In genomic region chr17:46259845-46260661, GRCh38 we compare ENCODE assay signal across 8 cellular contexts. TPM values are rescaled to one million over a fixed set of nuclear protein-coding genes. Genes with fewer than 3 reads are reported as not detected.
A peak's percentile ranks its signal among the peaks of the same experiment; 100 is the strongest.
DNase-seq lines count a peak whose midpoint lies in the region; ATAC-seq and TF ChIP-seq lines count a peak whose summit lies in the region.
"Not testable (repeated sequence)": the region's sequence is repeated elsewhere in the genome, so short reads cannot be mapped to it uniquely, and the experiment has no call there.

No MANE protein-coding gene starts in this region.

- not testable (repeated sequence) for H3K79me2 ChIP-seq in GM23338 (replicated peaks; ENCODE audit: insufficient read depth); smooth muscle cell (ENCODE audit: low read depth)

- H4K20me1 ChIP-seq in BLaER1; GM23338 (replicated peaks; ENCODE audit: insufficient read depth); smooth muscle cell (ENCODE audit: low read depth): not testable (repeated sequence)

- not testable (repeated sequence) for H3K27ac ChIP-seq in BLaER1; GM23338 (ENCODE audit: low read depth); cardiac muscle cell; smooth muscle cell (ENCODE audit: low read depth)

- not testable (repeated sequence) for H3K36me3 ChIP-seq in BLaER1; GM23338 (ENCODE audit: insufficient read depth); cardiac muscle cell; smooth muscle cell (ENCODE audit: low read depth)

- DNase-seq in GM23338 (ENCODE audit: low spot score) (peak; percentile 90), NCI-H510A treated with DMSO at 0.1 percent for 48 hours (lab: John Stamatoyannopoulos, UW) (peak; percentile 25), cardiac muscle cell (ENCODE audit: low read depth in 1 of 2, low spot score in 1 of 2) (peak; percentile 35 to 71), mesothelial cell of epicardium (ENCODE audit: low spot score in 2 of 2, unreplicated experiment in 2 of 2) (peak in 1 of 2 experiments; percentile 54)
- not testable (repeated sequence) for DNase-seq in activated CD4-positive, alpha-beta T cell treated with anti-CD3 and anti-CD28 coated beads, Interleukin-2, amount 10 ng/mL, durations not matched to agents 7 days and 5 days; central memory CD8-positive, alpha-beta T cell (ENCODE audit: low spot score in 2 of 2); smooth muscle cell (lab: John Stamatoyannopoulos, UW; ENCODE audit: unreplicated experiment)

- POLR2A ChIA-PET in activated CD4-positive, alpha-beta T cell treated with anti-CD3 and anti-CD28 coated beads, Interleukin-2, amount 10 ng/mL, durations not matched to agents 7 days and 5 days (lab: Charles Lee) = not testable (repeated sequence)

- not testable (repeated sequence) for H3K9me3 ChIP-seq in BLaER1; cardiac muscle cell (ENCODE audit: low read depth); smooth muscle cell (replicated peaks; ENCODE audit: low read depth)

- H3K9me3 Mint-ChIP-seq in GM23338; activated CD4-positive, alpha-beta T cell treated with anti-CD3 and anti-CD28 coated beads, Interleukin-2, amount 10 ng/mL, durations not matched to agents 7 days and 5 days; central memory CD8-positive, alpha-beta T cell; mesothelial cell of epicardium: not testable (repeated sequence)

- CTCF ChIA-PET in activated CD4-positive, alpha-beta T cell treated with anti-CD3 and anti-CD28 coated beads, Interleukin-2, amount 10 ng/mL, durations not matched to agents 7 days and 5 days (lab: Charles Lee) = interaction anchor here (1.2 kb wide), 1 partner anchor 67 kb away, joined by 4 read pairs; the partner anchor contains the start of gene KANSL1

- 20% methylated on average over 51 of the region's 62 CpGs for whole genome bisulfite sequencing in smooth muscle cell (ENCODE audit: low lambda C conversion rate)

- H3K4me3 Mint-ChIP-seq in GM23338 = peak overlapping the region; percentile 68
- H3K4me3 Mint-ChIP-seq in activated CD4-positive, alpha-beta T cell treated with anti-CD3 and anti-CD28 coated beads, Interleukin-2, amount 10 ng/mL, durations not matched to agents 7 days and 5 days = peak overlapping the region; percentile 66
- H3K4me3 Mint-ChIP-seq in central memory CD8-positive, alpha-beta T cell = peak overlapping the region; percentile 81
- peak overlapping the region; percentile 64 for H3K4me3 Mint-ChIP-seq in mesothelial cell of epicardium

- H3K4me3 ChIP-seq in BLaER1 = peak overlapping the region; percentile 48; the same call in 1 of the 2 replicates
- peak overlapping the region; percentile 64 for H3K4me3 ChIP-seq in GM23338
- H3K4me3 ChIP-seq in cardiac muscle cell = peak overlapping the region; percentile 28
- H3K4me3 ChIP-seq in smooth muscle cell = peak overlapping the region; percentile 54

- H3K36me3 Mint-ChIP-seq in GM23338 (ENCODE audit: low read depth); activated CD4-positive, alpha-beta T cell treated with anti-CD3 and anti-CD28 coated beads, Interleukin-2, amount 10 ng/mL, durations not matched to agents 7 days and 5 days (ENCODE audit: low read depth); mesothelial cell of epicardium: not testable (repeated sequence)
- H3K36me3 Mint-ChIP-seq in central memory CD8-positive, alpha-beta T cell (ENCODE audit: insufficient read depth) = peaks cover 13% of the 10 kb centered on the region

- H3K4me1 Mint-ChIP-seq in GM23338, mesothelial cell of epicardium: not testable (repeated sequence)
- peaks cover 13% of the 10 kb centered on the region for H3K4me1 Mint-ChIP-seq in activated CD4-positive, alpha-beta T cell treated with anti-CD3 and anti-CD28 coated beads, Interleukin-2, amount 10 ng/mL, durations not matched to agents 7 days and 5 days
- H3K4me1 Mint-ChIP-seq in central memory CD8-positive, alpha-beta T cell = peaks cover 21% of the 10 kb centered on the region

- H3K27ac Mint-ChIP-seq in GM23338; activated CD4-positive, alpha-beta T cell treated with anti-CD3 and anti-CD28 coated beads, Interleukin-2, amount 10 ng/mL, durations not matched to agents 7 days and 5 days; mesothelial cell of epicardium: not testable (repeated sequence)
- peak overlapping the region; percentile 87 for H3K27ac Mint-ChIP-seq in central memory CD8-positive, alpha-beta T cell (ENCODE audit: low read depth)

- not testable (repeated sequence) for H3K4me1 ChIP-seq in BLaER1; GM23338 (ENCODE audit: insufficient read depth); cardiac muscle cell (ENCODE audit: low read depth); smooth muscle cell (ENCODE audit: low read depth)

- ATAC-seq in GM23338 = peak; percentile 97
- peak; percentile 5 for ATAC-seq in central memory CD8-positive, alpha-beta T cell (replicated peaks; ENCODE audit: extremely low read depth, poor library complexity, severe bottlenecking)

- TF ChIP-seq CTCF in GM23338 (conservative IDR thresholded peaks at IDR 0.05; ENCODE audit: low read depth in 2 of 2) (peak; percentile 39 to 54; a peak in 3 of 4 replicates), cardiac muscle cell (IDR thresholded peaks at IDR 0.05; ENCODE audit: low read depth, low read length) (peak; percentile 9), smooth muscle cell (IDR thresholded peaks at IDR 0.05; ENCODE audit: borderline replicate concordance, insufficient read depth, poor library complexity, severe bottlenecking) (peak; percentile 21)
- TF ChIP-seq CTCF in mesothelial cell of epicardium (IDR thresholded peaks at IDR 0.05; ENCODE audit: unreplicated experiment) = not testable (repeated sequence)

- H3K9ac ChIP-seq in BLaER1; smooth muscle cell (ENCODE audit: low read depth): not testable (repeated sequence)

- H3K27me3 ChIP-seq in BLaER1 (peaks cover 17% of the 10 kb centered on the region; the same call in 1 of the 2 replicates), GM23338 (ENCODE audit: insufficient read depth) (peaks cover 61% of the 10 kb centered on the region), cardiac muscle cell (peaks cover 40% of the 10 kb centered on the region)
- not testable (repeated sequence) for H3K27me3 ChIP-seq in smooth muscle cell (ENCODE audit: low read depth)

- peak overlapping the region; percentile 86 for H2AFZ ChIP-seq in GM23338
- not testable (repeated sequence) for H2AFZ ChIP-seq in smooth muscle cell (ENCODE audit: low read depth)

- H3K9me2 ChIP-seq in GM23338 (ENCODE audit: insufficient read depth) = not testable (repeated sequence)

- H3K27me3 Mint-ChIP-seq in GM23338 (ENCODE audit: insufficient read depth, low read depth, poor library complexity) = peaks cover 42% of the 10 kb centered on the region
- H3K27me3 Mint-ChIP-seq in activated CD4-positive, alpha-beta T cell treated with anti-CD3 and anti-CD28 coated beads, Interleukin-2, amount 10 ng/mL, durations not matched to agents 7 days and 5 days = peaks cover 10% of the 10 kb centered on the region
- H3K27me3 Mint-ChIP-seq in central memory CD8-positive, alpha-beta T cell = not testable (repeated sequence)
- H3K27me3 Mint-ChIP-seq in mesothelial cell of epicardium (ENCODE audit: low read depth) = peaks cover 31% of the 10 kb centered on the region

- H3F3A ChIP-seq in GM23338 (replicated peaks; ENCODE audit: low read depth) (peaks cover 13% of the 10 kb centered on the region; the same call in 1 of the 2 replicates), smooth muscle cell (ENCODE audit: low read depth) (peaks cover 18% of the 10 kb centered on the region)

- H3K4me2 ChIP-seq in BLaER1 (peak overlapping the region; percentile 62), GM23338 (peak overlapping the region; percentile 84), smooth muscle cell (peak overlapping the region; percentile 93)

TF ChIP-seq in GM23338, 12 proteins besides CTCF, POLR2A, EP300 and RAD21:
- peak; percentile 25; the same call in 1 of the 2 replicates for TF ChIP-seq POLR2AphosphoS5 (IDR thresholded peaks at IDR 0.05; ENCODE audit: low read depth)

RNA-seq across cellular contexts. Expression of gene LRRC37A, which starts 34.9 kb away (rescaled TPM):
- total RNA-seq in GM23338 (2014; rRNA removed; shearing (Covaris generic)) = 4.2 and 4.7 TPM in 2 replicates
- polyA plus RNA-seq in GM23338 (2016; fragmentation: Nextera tagmentation; extraction: Ambion mirVana) = 1.9 and 2.6 TPM in 2 replicates
- 1 to 10 TPM; 1.5 to 2.1 TPM for total RNA-seq in activated CD4-positive, alpha-beta T cell treated with anti-CD3 and anti-CD28 coated beads, Interleukin-2, amount 10 ng/mL, durations not matched to agents 7 days and 5 days
- total RNA-seq in cardiac muscle cell = 1.1 and 1.9 TPM in 2 replicates
- 2.7 and 2.9 TPM in 2 replicates for polyA plus RNA-seq in cardiac muscle cell
- total RNA-seq in mesothelial cell of epicardium = 5.9 to 7.3 TPM (median 7.3 TPM) in 3 replicates
- 0.99 and 1.8 TPM in 2 replicates for total RNA-seq in smooth muscle cell
- 0.46 and 0.98 TPM in 2 replicates for polyA plus RNA-seq in smooth muscle cell
